Comparison of ENCODE assay signal across 8 cellular contexts in genomic region chr6:158586652-158587051, GRCh38.
"Had no signal": no experiment of that assay in that cellular context is flagged by ENCODE, and none has a peak within 500 bp of the region (broad histone marks: within the 10 kb centered on the region; RNA-seq: fewer than 3 reads in every experiment).

No MANE protein-coding gene starts in this region.

- DNase-seq: H9, HCEC 1CT, KG1 had no signal

- H2AFZ ChIP-seq: GM23338 had no signal

- H3K4me2 ChIP-seq: GM23338 had no signal

- H3K27me3 Mint-ChIP-seq: IgD-negative memory B cell had no signal

- FAIRE-seq: H1, H54, HTR-8/SVneo had no signal

- H3K4me1 Mint-ChIP-seq: GM23338, H9, IgD-negative memory B cell had no signal

- H3K9me3 Mint-ChIP-seq: GM23338, H9, IgD-negative memory B cell had no signal

- H3K4me3 Mint-ChIP-seq: GM23338, H9, IgD-negative memory B cell had no signal

- H3K4me3 ChIP-seq: GM23338 had no signal

- ATAC-seq: GM23338 had no signal

- H3K27ac Mint-ChIP-seq: GM23338, H9, IgD-negative memory B cell had no signal
